Comparison of ENCODE assay signal across 8 cellular contexts in the genomic region with DNA sequence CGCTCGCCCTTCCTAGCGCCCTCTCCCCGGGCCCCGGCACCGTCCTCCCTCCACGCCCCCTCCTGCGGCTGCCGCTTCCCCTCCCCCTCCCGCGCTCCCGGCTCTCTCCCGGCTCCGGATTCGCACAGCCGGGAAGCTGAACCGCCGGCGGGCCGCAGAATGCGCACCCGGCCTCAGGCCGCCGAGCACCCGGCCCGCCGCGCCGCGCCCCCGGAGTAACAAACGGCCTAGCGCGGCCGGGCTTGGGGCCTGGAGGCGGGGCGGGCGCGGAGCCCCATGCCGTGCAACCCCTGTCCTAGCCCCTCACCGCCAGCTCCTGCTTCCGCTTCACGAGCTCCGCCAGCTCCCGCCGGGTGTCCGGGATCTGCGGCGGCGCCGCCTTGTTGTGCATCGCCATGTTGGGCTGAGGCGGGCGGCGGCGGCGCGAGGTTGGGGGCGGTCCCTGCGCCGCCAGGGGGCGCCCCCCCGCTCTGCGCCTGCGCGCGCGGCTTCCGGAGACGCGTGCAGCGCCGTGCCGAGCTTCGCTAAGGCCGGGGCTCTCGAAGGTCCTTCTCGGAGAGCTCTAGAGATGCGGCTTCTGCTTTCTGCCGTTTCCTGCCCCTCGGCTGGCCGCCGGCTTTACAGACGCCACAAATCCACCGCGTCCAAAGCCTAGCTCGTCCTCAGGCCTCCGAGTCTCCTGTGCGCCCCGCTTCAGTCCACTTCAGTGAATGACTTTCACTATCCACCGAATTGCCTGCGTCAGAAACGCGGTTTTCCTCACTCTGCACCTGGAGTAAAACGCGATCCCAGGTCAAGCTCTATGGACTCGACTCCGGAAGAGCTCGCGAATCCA. TPM values are rescaled to one million over a fixed set of nuclear protein-coding genes. Genes with fewer than 3 reads are reported as not detected.
DNase-seq lines count a peak whose midpoint lies in the region; ATAC-seq and TF ChIP-seq lines count a peak whose summit lies in the region.

Gene MEAF6, minus strand, starts transcription at position 417 of the 835 bp plus-strand sequence. Its CDS starts 20 bp downstream, at position 397.

- H3K79me2 ChIP-seq in DND-41 (ENCODE audit: insufficient read depth, low read length) (peaks cover 41% of the 10 kb centered on the region), neural cell (replicated peaks; ENCODE audit: insufficient read depth, low read length) (peaks cover 30% of the 10 kb centered on the region)

- TF ChIP-seq EP300 in neural cell (conservative IDR thresholded peaks at IDR 0.05; ENCODE audit: poor library complexity, severe bottlenecking) (peak; percentile 50), stomach (IDR thresholded peaks at IDR 0.05) (no peak)

- no peaks in the 10 kb centered on the region for H3K9me2 ChIP-seq in neural cell (ENCODE audit: insufficient read depth, low read length)

- H3K36me3 ChIP-seq in DND-41 (ENCODE audit: insufficient read depth, low read length): peaks cover 34% of the 10 kb centered on the region
- peaks cover 32% of the 10 kb centered on the region for H3K36me3 ChIP-seq in RWPE2 (ENCODE audit: low read depth)
- no peaks in the 10 kb centered on the region for H3K36me3 ChIP-seq in neural cell (ENCODE audit: insufficient read depth, low read length)
- H3K36me3 ChIP-seq in stomach: peaks cover 0 to 34% (median 23%) of the 10 kb centered on the region in 4 donors

- DNase-seq in DND-41 (peak; percentile 84), RWPE2 (ENCODE audit: low spot score) (peak; percentile 80), fibroblast of the conjunctiva (ENCODE audit: low read depth) (peak; percentile 31), stomach (peak; percentile 86)
- DNase-seq in Jurkat, Clone E6-1 (ENCODE audit: low read depth, low spot score): peak; percentile 64
- DNase-seq in activated effector memory CD4-positive, alpha-beta T cell treated with Interleukin-2 at 50 U/mL for 16 hours: peak; percentile 78

- H3K4me3 ChIP-seq in DND-41 (ENCODE audit: low read depth in 1 of 2, low read length in 2 of 2): peak within 1 kb of the TSS; percentile 61 to 84
- peak within 1 kb of the TSS; percentile 76 for H3K4me3 ChIP-seq in Jurkat, Clone E6-1 (ENCODE audit: low read length)
- peak within 1 kb of the TSS; percentile 90 for H3K4me3 ChIP-seq in RWPE2 (ENCODE audit: severe bottlenecking)
- peak within 1 kb of the TSS; percentile 76 for H3K4me3 ChIP-seq in neural cell (ENCODE audit: low read length)
- peak within 1 kb of the TSS; percentile 86 to 100 (median 94) for H3K4me3 ChIP-seq in stomach

- H3K4me1 ChIP-seq in DND-41 (ENCODE audit: insufficient read depth, low read length) (peaks cover 39% of the 10 kb centered on the region), RWPE2 (ENCODE audit: insufficient read depth, poor library complexity, severe bottlenecking) (peaks cover 4% of the 10 kb centered on the region), stomach (peaks cover 15 to 32% (median 24%) of the 10 kb centered on the region in 4 donors)

- H3K4me2 ChIP-seq in DND-41 (ENCODE audit: insufficient read depth, low read length) (peak within 1 kb of the TSS; percentile 95), neural cell (ENCODE audit: low read length) (peak within 1 kb of the TSS; percentile 53)

- H3K27me3 ChIP-seq in DND-41 (ENCODE audit: insufficient read depth, low read length, poor library complexity): no peaks in the 10 kb centered on the region
- H3K27me3 ChIP-seq in RWPE2 (ENCODE audit: insufficient read depth, poor library complexity, severe bottlenecking): no peaks in the 10 kb centered on the region
- no peaks in the 10 kb centered on the region for H3K27me3 ChIP-seq in neural cell (ENCODE audit: insufficient read depth, low read depth, low read length)
- H3K27me3 ChIP-seq in stomach: no peaks in the 10 kb centered on the region

- peak within 1 kb of the TSS; percentile 71 for H3K9ac ChIP-seq in DND-41 (ENCODE audit: low read depth, low read length)
- H3K9ac ChIP-seq in neural cell (ENCODE audit: low read length): peak within 1 kb of the TSS; percentile 89

- peak; percentile 94 for ATAC-seq in DND-41 (ENCODE audit: insufficient read depth, low read depth)
- ATAC-seq in GM21619 (IDR thresholded peaks at IDR 0.05; ENCODE audit: unreplicated experiment): peak; percentile 86
- peak; percentile 96 for ATAC-seq in RWPE2 (ENCODE audit: low read depth)

- H3K9me3 ChIP-seq in DND-41 (ENCODE audit: insufficient read depth, low read length, severe bottlenecking): no peaks in the 10 kb centered on the region
- no peaks in the 10 kb centered on the region for H3K9me3 ChIP-seq in RWPE2 (ENCODE audit: severe bottlenecking)
- H3K9me3 ChIP-seq in neural cell (ENCODE audit: low read length): no peaks in the 10 kb centered on the region
- H3K9me3 ChIP-seq in stomach: no peaks in the 10 kb centered on the region

- H4K20me1 ChIP-seq in DND-41 (ENCODE audit: insufficient read depth, low read length): peaks cover 12% of the 10 kb centered on the region
- H4K20me1 ChIP-seq in neural cell (ENCODE audit: insufficient read depth): no peaks in the 10 kb centered on the region

- intact Hi-C loops in stomach (cut with DNase I; ENCODE audit: low total_unique reads): no loop called here

- WGBS in stomach, 5 donors: 0 to 1% (median 1%) methylated on average over 18 to 100 of the region's 100 CpGs

- H3K27ac ChIP-seq in DND-41 (ENCODE audit: low read length): peak within 1 kb of the TSS; percentile 88
- peak within 1 kb of the TSS; percentile 58 for H3K27ac ChIP-seq in RWPE2 (ENCODE audit: poor library complexity, severe bottlenecking)
- H3K27ac ChIP-seq in neural cell (ENCODE audit: low read length): peak within 1 kb of the TSS; percentile 95
- peak within 1 kb of the TSS; percentile 90 to 98 (median 97) for H3K27ac ChIP-seq in stomach

- H2AFZ ChIP-seq in DND-41 (ENCODE audit: low read depth, low read length) (peak within 1 kb of the TSS; percentile 89), neural cell (ENCODE audit: low read depth, low read length) (peak within 1 kb of the TSS; percentile 62)

- peak; percentile 59 for TF ChIP-seq RAD21 in neural cell (conservative IDR thresholded peaks at IDR 0.05)

- TF ChIP-seq POLR2A in stomach (IDR thresholded peaks at IDR 0.05): peak in 2 of 4 donors; percentile 47 to 55

- TF ChIP-seq CTCF in DND-41 (IDR thresholded peaks at IDR 0.05; ENCODE audit: borderline replicate concordance, extremely low read depth, low read length, poor library complexity, severe bottlenecking) (peak; percentile 76), RWPE2 (IDR thresholded peaks at IDR 0.05; ENCODE audit: poor library complexity, severe bottlenecking) (peak; percentile 92), neural cell (IDR thresholded peaks at IDR 0.05; ENCODE audit: poor library complexity, severe bottlenecking) (peak; percentile 98), stomach (IDR thresholded peaks at IDR 0.05) (peak in 3 of 7 experiments; percentile 74 to 95 (median 86))

- H3F3A ChIP-seq in neural cell (ENCODE audit: insufficient read depth, low read length, poor library complexity, severe bottlenecking): peaks cover 3% of the 10 kb centered on the region

TF ChIP-seq in neural cell, 6 proteins besides CTCF, POLR2A, EP300 and RAD21:
- TF ChIP-seq SMC3 (conservative IDR thresholded peaks at IDR 0.05; ENCODE audit: poor library complexity) (peak; percentile 74), MXI1 (conservative IDR thresholded peaks at IDR 0.05; ENCODE audit: poor library complexity, severe bottlenecking) (peak; percentile 90), EZH2 (IDR thresholded peaks at IDR 0.05; ENCODE audit: borderline replicate concordance, insufficient read depth, low read length, poor library complexity, severe bottlenecking) (no peak), POLR2AphosphoS5 (IDR thresholded peaks at IDR 0.05) (peak; percentile 73), TAF1 (IDR thresholded peaks at IDR 0.05; ENCODE audit: low read depth) (no peak)
- TF ChIP-seq, protein P1, sequence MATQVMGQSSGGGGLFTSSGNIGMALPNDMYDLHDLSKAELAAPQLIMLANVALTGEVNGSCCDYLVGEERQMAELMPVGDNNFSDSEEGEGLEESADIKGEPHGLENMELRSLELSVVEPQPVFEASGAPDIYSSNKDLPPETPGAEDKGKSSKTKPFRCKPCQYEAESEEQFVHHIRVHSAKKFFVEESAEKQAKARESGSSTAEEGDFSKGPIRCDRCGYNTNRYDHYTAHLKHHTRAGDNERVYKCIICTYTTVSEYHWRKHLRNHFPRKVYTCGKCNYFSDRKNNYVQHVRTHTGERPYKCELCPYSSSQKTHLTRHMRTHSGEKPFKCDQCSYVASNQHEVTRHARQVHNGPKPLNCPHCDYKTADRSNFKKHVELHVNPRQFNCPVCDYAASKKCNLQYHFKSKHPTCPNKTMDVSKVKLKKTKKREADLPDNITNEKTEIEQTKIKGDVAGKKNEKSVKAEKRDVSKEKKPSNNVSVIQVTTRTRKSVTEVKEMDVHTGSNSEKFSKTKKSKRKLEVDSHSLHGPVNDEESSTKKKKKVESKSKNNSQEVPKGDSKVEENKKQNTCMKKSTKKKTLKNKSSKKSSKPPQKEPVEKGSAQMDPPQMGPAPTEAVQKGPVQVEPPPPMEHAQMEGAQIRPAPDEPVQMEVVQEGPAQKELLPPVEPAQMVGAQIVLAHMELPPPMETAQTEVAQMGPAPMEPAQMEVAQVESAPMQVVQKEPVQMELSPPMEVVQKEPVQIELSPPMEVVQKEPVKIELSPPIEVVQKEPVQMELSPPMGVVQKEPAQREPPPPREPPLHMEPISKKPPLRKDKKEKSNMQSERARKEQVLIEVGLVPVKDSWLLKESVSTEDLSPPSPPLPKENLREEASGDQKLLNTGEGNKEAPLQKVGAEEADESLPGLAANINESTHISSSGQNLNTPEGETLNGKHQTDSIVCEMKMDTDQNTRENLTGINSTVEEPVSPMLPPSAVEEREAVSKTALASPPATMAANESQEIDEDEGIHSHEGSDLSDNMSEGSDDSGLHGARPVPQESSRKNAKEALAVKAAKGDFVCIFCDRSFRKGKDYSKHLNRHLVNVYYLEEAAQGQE (IDR thresholded peaks at IDR 0.05; ENCODE audit: borderline replicate concordance): peak; percentile 74

RNA-seq across cellular contexts. Expression of gene MEAF6, which starts in this region (rescaled TPM):
- polyA plus RNA-seq in Jurkat, Clone E6-1 (2012; ENCODE audit: insufficient read depth, insufficient read length): 104 TPM
- 333 and 351 TPM in 2 replicates for polyA plus RNA-seq in neural cell
- 249 and 353 TPM in 2 replicates for polyA minus RNA-seq in neural cell
- 10 to 100 TPM; 25.8 to 76.3 (median 68.7) TPM for total RNA-seq in stomach
- 10 to 100 TPM; 41.4 to 62.0 (median 45.5) TPM for polyA plus RNA-seq in stomach

Comparison
In these comparisons a context has a peak if more than half of its experiments do, and no peak if none do; other contexts are left out.
1. Peak in every context shown above with its lines: DNase-seq, ATAC-seq, H3K4me3 ChIP-seq and H3K27ac ChIP-seq.
2. DNase-seq: peak in every context shown above with its lines; median percentile 86 in stomach; 84 in DND-41; 80 in RWPE2; 78 in activated effector memory CD4-positive, alpha-beta T cell treated with Interleukin-2 at 50 U/mL for 16 hours; 64 in Jurkat, Clone E6-1; 31 in fibroblast of the conjunctiva.